8 cellular contexts compared by ENCODE assay signal in the genomic region with DNA sequence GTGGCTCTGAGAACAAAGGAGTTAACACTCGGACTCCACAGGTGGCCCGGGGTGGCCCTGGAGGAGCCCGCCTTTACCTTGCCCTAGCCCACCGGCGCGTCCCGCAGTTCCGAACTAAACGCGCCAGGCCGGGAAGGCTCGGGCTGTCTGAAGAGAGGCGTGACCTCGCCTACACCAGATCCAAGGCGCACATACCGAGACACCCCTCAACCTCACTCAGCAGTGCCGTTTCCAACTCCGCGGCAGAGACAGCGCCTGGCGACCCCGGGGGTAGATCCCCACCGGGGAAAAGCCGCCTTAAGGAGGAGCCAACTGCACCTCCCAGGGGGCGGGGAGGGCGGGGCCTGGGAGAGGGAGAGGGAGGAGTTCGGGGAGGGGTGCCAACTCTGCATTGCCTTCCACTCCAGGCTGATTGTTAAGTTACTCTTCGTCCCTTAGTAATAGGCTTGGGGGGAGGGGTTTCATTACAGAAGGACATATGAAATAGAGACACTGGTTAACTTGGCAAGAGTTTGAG. TPM values are rescaled to one million over a fixed set of nuclear protein-coding genes. Genes with fewer than 3 reads are reported as not detected.
DNase-seq lines count a peak whose midpoint lies in the region; ATAC-seq and TF ChIP-seq lines count a peak whose summit lies in the region.

DLG1 (minus strand) TSS at position 272 of the 517 bp plus-strand sequence. CDS start 1,408 bp downstream, outside the sequence.

- intact Hi-C loops in heart left ventricle (cut with DNase I) (loop anchor here in 6 of 10 donors (2.0 to 10.0 kb wide), 5 partner anchors 54 to 159 kb away; no protein-coding TSS in a partner anchor), prostate gland (cut with DNase I) (loop anchor here (5.0 to 10.0 kb wide), 3 partner anchors 54 to 259 kb away; partner anchors contain the start of gene BDH1)

- peak within 1 kb of the TSS; percentile 79 for H3K4me3 ChIP-seq in GM12865 (ENCODE audit: low read depth, low read length)
- peak within 1 kb of the TSS; percentile 51 to 100 (median 92) for H3K4me3 ChIP-seq in heart left ventricle
- peak within 1 kb of the TSS; percentile 76 to 97 for H3K4me3 ChIP-seq in prostate gland

- 0 to 1% (median 0%) methylated on average over 28 of the region's 28 CpGs for WGBS in adipose tissue, 3 donors
- 0 to 1% (median 1%) methylated on average over 25 to 28 of the region's 28 CpGs for WGBS in heart left ventricle, 4 donors
- WGBS in prostate gland: under 1% methylated on average over 24 of the region's 28 CpGs

- DNase-seq in GM12865 (ENCODE audit: low read depth): peak; percentile 92
- DNase-seq in NCI-H1417 (lab: John Stamatoyannopoulos, UW): peak; percentile 84 to 98 (median 97)
- DNase-seq in SW480 (ENCODE audit: low spot score): peak; percentile 96
- peak; percentile 88 to 92 (median 91) for DNase-seq in heart left ventricle
- peak; percentile 93 for DNase-seq in prostate gland (ENCODE audit: low spot score)
- peak; percentile 93 for DNase-seq in ureter (ENCODE audit: low spot score)

- no peaks in the 10 kb centered on the region for H3K27me3 ChIP-seq in heart left ventricle
- H3K27me3 ChIP-seq in prostate gland (replicated peaks; ENCODE audit: insufficient read depth): no peaks in the 10 kb centered on the region

- H3K36me3 ChIP-seq in heart left ventricle (peaks cover 0 to 29% (median 7%) of the 10 kb centered on the region in 9 donors), prostate gland (no peaks in the 10 kb centered on the region)

- H3K4me1 ChIP-seq in heart left ventricle: peaks cover 0 to 36% (median 13%) of the 10 kb centered on the region in 12 donors
- no peaks in the 10 kb centered on the region for H3K4me1 ChIP-seq in prostate gland (replicated peaks)

- TF ChIP-seq CTCF in GM12865 (IDR thresholded peaks at IDR 0.05; ENCODE audit: insufficient read depth, low read depth, low read length, missing control alignments) (no peak), heart left ventricle (IDR thresholded peaks at IDR 0.05) (no peak), prostate gland (IDR thresholded peaks at IDR 0.05) (no peak)

- H3K9me3 ChIP-seq in heart left ventricle (no peaks in the 10 kb centered on the region), prostate gland (no peaks in the 10 kb centered on the region)

- ATAC-seq in HG02759 (IDR thresholded peaks at IDR 0.05; ENCODE audit: unreplicated experiment): peak; percentile 57
- peak; percentile 88 to 93 (median 89) for ATAC-seq in heart left ventricle

- H3K27ac ChIP-seq in adipose tissue (ENCODE audit: low read depth, low read length): peak within 1 kb of the TSS; percentile 61
- peak within 1 kb of the TSS; percentile 86 to 97 (median 92) for H3K27ac ChIP-seq in heart left ventricle
- peak within 1 kb of the TSS; percentile 91 to 92 for H3K27ac ChIP-seq in prostate gland

- no peak for TF ChIP-seq POLR2A in heart left ventricle (IDR thresholded peaks at IDR 0.05)
- peak; percentile 61 for TF ChIP-seq POLR2A in prostate gland (IDR thresholded peaks at IDR 0.05)

RNA-seq across cellular contexts. Expression of gene DLG1, which starts in this region (rescaled TPM):
- polyA plus RNA-seq in adipose tissue (10 to 100 TPM in 2 of 3 donors, 1 to 10 TPM in 1; 9.1 to 23.3 (median 16.2) TPM), heart left ventricle (10 to 100 TPM; 17.4 to 94.3 TPM)
- total RNA-seq in heart left ventricle (100 to 1,000 TPM in 1 of 9 donors, 10 to 100 TPM in 8; 37.1 to 151 (median 63.6) TPM), prostate gland (10 to 100 TPM; 59.0 to 98.2 TPM), ureter (148 TPM)

Comparison
In these comparisons a context has a peak if more than half of its experiments do, and no peak if none do; other contexts are left out.
1. Peak in every context shown above with its lines: DNase-seq, ATAC-seq, H3K4me3 ChIP-seq and H3K27ac ChIP-seq.